Comparison of ENCODE assay signal across 8 cellular contexts in the genomic region with DNA sequence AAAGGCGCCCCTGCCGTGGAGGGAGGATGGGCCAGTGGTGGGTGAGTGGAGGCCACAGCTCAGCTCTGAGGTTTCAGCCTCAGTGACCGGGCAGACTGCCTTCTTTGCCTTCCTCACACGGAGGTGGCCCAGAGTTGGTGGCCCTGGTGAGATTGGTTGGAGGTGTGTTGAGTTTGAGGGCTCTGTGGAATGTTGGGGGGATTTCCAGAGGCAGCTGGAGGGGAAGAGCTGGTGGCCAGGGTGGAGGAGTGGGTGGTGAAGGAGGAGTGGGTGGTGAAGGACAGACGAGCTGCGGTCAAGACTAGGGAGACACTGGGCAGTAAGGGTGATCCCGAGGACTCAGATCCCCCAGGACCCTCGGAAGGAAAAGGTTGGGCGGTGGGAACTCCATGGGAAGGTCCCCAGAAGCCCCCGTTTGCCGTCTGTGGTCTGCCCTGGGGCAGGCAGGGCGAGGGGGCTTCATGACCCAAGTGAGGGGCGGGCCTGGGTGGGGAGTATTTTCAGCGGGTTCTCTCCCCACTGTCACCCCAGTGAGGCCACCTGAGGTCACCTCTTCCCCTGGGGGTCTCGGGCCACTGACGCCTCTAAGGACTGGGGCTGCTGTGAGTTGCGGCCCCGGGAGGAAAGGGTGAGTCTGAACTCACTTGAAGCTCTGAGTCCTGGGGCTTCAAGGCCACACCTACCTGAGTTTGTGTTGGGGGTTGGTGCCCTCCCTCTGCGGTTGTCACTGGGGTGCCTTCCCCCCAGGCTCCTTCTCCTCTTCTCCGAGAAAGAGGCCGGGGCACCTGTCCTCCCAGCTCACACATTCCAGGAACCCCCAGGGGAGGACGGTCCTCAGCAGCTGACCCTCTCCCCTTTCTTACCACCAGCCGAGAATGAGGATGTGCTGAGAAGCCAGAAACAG. TPM values are rescaled to one million over a fixed set of nuclear protein-coding genes. Genes with fewer than 3 reads are reported as not detected.
DNase-seq lines count a peak whose midpoint lies in the region; ATAC-seq, FAIRE-seq and TF ChIP-seq lines count a peak whose summit lies in the region.

No MANE protein-coding gene starts in this region.

- TF ChIP-seq EP300 in H1 (IDR thresholded peaks at IDR 0.05; ENCODE audit: borderline replicate concordance in 1 of 2, low read depth in 2 of 2, low read length in 2 of 2): no peak

- H3K4me3 ChIP-seq in H1 (ENCODE audit: extremely low read depth in 1 of 4, insufficient read depth in 2 of 4, low read depth in 3 of 4, low read length in 4 of 4): no peak overlapping the region
- H3K4me3 ChIP-seq in brain microvascular endothelial cell (ENCODE audit: low read depth, low read length): no peak overlapping the region

- no peak overlapping the region for H3K4me2 ChIP-seq in H1 (ENCODE audit: insufficient read depth in 1 of 2, low read depth in 2 of 2, low read length in 2 of 2)
- H3K4me2 ChIP-seq in H9 (ENCODE audit: insufficient read depth, insufficient read length, low read length): no peak overlapping the region

- H2BK5ac ChIP-seq in H1 (ENCODE audit: low read depth, low read length): no peak overlapping the region
- H2BK5ac ChIP-seq in H9 (ENCODE audit: insufficient read length, low read length): no peak overlapping the region

- no peak overlapping the region for H3K27ac ChIP-seq in H1 (ENCODE audit: low read depth, low read length)
- H3K27ac ChIP-seq in H9 (ENCODE audit: insufficient read length, low read depth, low read length): no peak overlapping the region
- no peak overlapping the region for H3K27ac ChIP-seq in brain microvascular endothelial cell

- H3T11ph ChIP-seq in H9 (ENCODE audit: low read length): no peak overlapping the region

- H3K9ac ChIP-seq in H1 (replicated peaks in 1 of 4; ENCODE audit: extremely low read depth in 1 of 4, low read depth in 3 of 4, low read length in 3 of 4) (no peak overlapping the region), H9 (ENCODE audit: extremely low read depth, insufficient read length, low read length) (no peak overlapping the region)

- no peak overlapping the region for H2AK5ac ChIP-seq in H1 (ENCODE audit: low read depth, low read length)
- no peak overlapping the region for H2AK5ac ChIP-seq in H9 (ENCODE audit: insufficient read length, low read length)

- H3K23ac ChIP-seq in H1 (ENCODE audit: insufficient read length): no peak overlapping the region
- no peak overlapping the region for H3K23ac ChIP-seq in H9 (ENCODE audit: insufficient read length, low read depth, low read length)

- H3K56ac ChIP-seq in H1 (replicated peaks; ENCODE audit: insufficient read length, low read depth, low read length): no peak overlapping the region
- H3K56ac ChIP-seq in H9 (ENCODE audit: insufficient read length, low read depth, low read length): no peak overlapping the region

- H3K27ac Mint-ChIP-seq in osteocyte (ENCODE audit: unreplicated experiment) (no peak overlapping the region), H9 (no peak overlapping the region)

- H4K91ac ChIP-seq in H1 (replicated peaks; ENCODE audit: insufficient read length, low read length) (no peak overlapping the region), H9 (ENCODE audit: insufficient read length, low read depth, low read length) (no peak overlapping the region)

- H4K20me1 ChIP-seq in H1 (replicated peaks in 1 of 2; ENCODE audit: control insufficient read depth in 1 of 2, insufficient read depth in 2 of 2, low read length in 2 of 2) (no peaks in the 10 kb centered on the region), H9 (ENCODE audit: control insufficient read depth, insufficient read depth, insufficient read length) (no peaks in the 10 kb centered on the region)

- H3K9me3 Mint-ChIP-seq in osteocyte (ENCODE audit: unreplicated experiment): no peaks in the 10 kb centered on the region
- H3K9me3 Mint-ChIP-seq in H9: peaks cover 0 to 3% of the 10 kb centered on the region in 2 experiments; a peak in 2 of 5 replicates

- DNase-seq in activated CD4-positive, alpha-beta T cell treated with anti-CD3 and anti-CD28 coated beads, Interleukin-2, amount 50 U/mL, for 1 hour: peak; percentile 63
- DNase-seq in H1 (ENCODE audit: low read depth in 1 of 2, low spot score in 2 of 2): peak in 1 of 2 experiments; percentile 45
- peak; percentile 72 to 84 for DNase-seq in stimulated activated CD8-positive, alpha-beta memory T cell treated with anti-CD3 and anti-CD28 coated beads, Interleukin-7, amount 100 ng/mL, for 48 hours (ENCODE audit: extremely low read depth in 1 of 2, low read depth in 1 of 2)
- DNase-seq in osteocyte (ENCODE audit: extremely low spot score, unreplicated experiment): no peak
- DNase-seq in H9: no peak
- DNase-seq in brain microvascular endothelial cell: no peak
- no peak for DNase-seq in GF-D8 (lab: John Stamatoyannopoulos, UW)

- in situ Hi-C loops in brain microvascular endothelial cell (cut with HindIII; ENCODE audit: low pct_ligation_motif_present, low sequenced_read_pairs): no loop called here

- H3K27me3 ChIP-seq in H1 (replicated peaks in 1 of 4; ENCODE audit: control insufficient read depth in 3 of 4, extremely low read depth in 1 of 4, insufficient read depth in 3 of 4, low read length in 3 of 4) (peaks cover 0 to 8% (median 0%) of the 10 kb centered on the region in 4 experiments; a peak in 2 of 7 replicates), H9 (ENCODE audit: insufficient read depth, low read length) (no peaks in the 10 kb centered on the region), brain microvascular endothelial cell (replicated peaks) (no peaks in the 10 kb centered on the region)

- H3K79me2 ChIP-seq in H1 (ENCODE audit: control insufficient read depth in 1 of 2, insufficient read depth in 2 of 2, low read length in 2 of 2) (no peaks in the 10 kb centered on the region), H9 (ENCODE audit: insufficient read depth, low read length) (no peaks in the 10 kb centered on the region)

- H3K4ac ChIP-seq in H1 (replicated peaks; ENCODE audit: insufficient read length, low read depth, low read length) (no peak overlapping the region), H9 (ENCODE audit: low read depth, low read length) (no peak overlapping the region)

- H3K9me3 ChIP-seq in H1 (ENCODE audit: insufficient read depth in 2 of 2, low read depth in 1 of 2, low read length in 1 of 2) (no peaks in the 10 kb centered on the region), H9 (ENCODE audit: control insufficient read depth, low read depth, low read length) (no peaks in the 10 kb centered on the region)

- peak; percentile 21 for ATAC-seq in GM21717 (IDR thresholded peaks at IDR 0.05; ENCODE audit: unreplicated experiment)

- no peak overlapping the region for H3K4me3 Mint-ChIP-seq in osteocyte (ENCODE audit: unreplicated experiment)
- H3K4me3 Mint-ChIP-seq in H9: no peak overlapping the region

- H2BK12ac ChIP-seq in H1 (ENCODE audit: low read depth, low read length): peak overlapping the region; percentile 23; the same call in 1 of the 2 replicates
- H2BK12ac ChIP-seq in H9 (ENCODE audit: insufficient read length, low read depth, low read length): no peak overlapping the region

- TF ChIP-seq RAD21 in H1 (IDR thresholded peaks at IDR 0.05 in 1 of 2, conservative IDR thresholded peaks at IDR 0.05 in 1 of 2; ENCODE audit: low read depth in 2 of 2, low read length in 2 of 2): no peak

- no peak for FAIRE-seq in H1 (lab: Jason Lieb, UNC)

- CTCF ChIA-PET in H1 (lab: Charles Lee; ENCODE audit: partially characterized antibody): interaction anchor here (0.8 to 7.7 kb wide), 20 partner anchors 8 to 801 kb away, joined by 3 to 77 read pairs (median 6); partner anchors contain the start of genes CENPS and PIK3CD

- no peaks in the 10 kb centered on the region for H3K23me2 ChIP-seq in H1 (ENCODE audit: low read depth, low read length)
- H3K23me2 ChIP-seq in H9 (ENCODE audit: insufficient read length, low read depth, low read length, poor library complexity, severe bottlenecking): no peaks in the 10 kb centered on the region

- H3K36me3 ChIP-seq in H1 (ENCODE audit: control insufficient read depth in 2 of 4, insufficient read depth in 4 of 4, low read length in 3 of 4): no peaks in the 10 kb centered on the region
- no peaks in the 10 kb centered on the region for H3K36me3 ChIP-seq in brain microvascular endothelial cell (replicated peaks)

- H4K8ac ChIP-seq in H1 (ENCODE audit: extremely low read depth, insufficient read depth, low read length) (0 out of 2 replicates have a peak overlapping the region, but pooled peaks have one; percentile 80), H9 (replicated peaks; ENCODE audit: insufficient read length, low read depth, low read length) (no peak overlapping the region)

- H2BK120ac ChIP-seq in H1 (replicated peaks; ENCODE audit: low read depth, low read length) (no peak overlapping the region), H9 (ENCODE audit: low read depth, low read length, poor library complexity, severe bottlenecking) (no peak overlapping the region)

- peaks cover 0 to 10% (median 8%) of the 10 kb centered on the region in 4 experiments; a peak in 5 of 7 replicates for H3K4me1 ChIP-seq in H1 (replicated peaks in 1 of 4; ENCODE audit: control insufficient read depth in 3 of 4, insufficient read depth in 4 of 4, low read length in 3 of 4)
- no peaks in the 10 kb centered on the region for H3K4me1 ChIP-seq in H9 (ENCODE audit: insufficient read depth, low read length)

- 86% methylated on average over 17 of the region's 23 CpGs; no CpG with 5 or more reads in 1 of the 2 experiments for WGBS in H1 (ENCODE audit: extremely low coverage in 1 of 2, insufficient coverage in 1 of 2, insufficient read length in 1 of 2, insufficient replicate concordance in 2 of 2, low coverage in 1 of 2, low lambda C conversion rate in 2 of 2, missing lambda C conversion rate in 1 of 2), 2 experiments
- no CpG with 5 or more reads among the region's 23 CpGs for WGBS in H9 (ENCODE audit: extremely low coverage, insufficient read length, low lambda C conversion rate)

- 0 out of 2 replicates have a peak overlapping the region, but pooled peaks have one; percentile 80 for H2BK20ac ChIP-seq in H1 (ENCODE audit: low read length)
- H2BK20ac ChIP-seq in H9 (ENCODE audit: low read depth, low read length, poor library complexity, severe bottlenecking): no peak overlapping the region

- no peak for TF ChIP-seq CTCF in H1 (IDR thresholded peaks at IDR 0.05; ENCODE audit: control extremely low read depth in 1 of 3, insufficient read depth in 1 of 3, low read depth in 1 of 3, low read length in 3 of 3)
- no peak for TF ChIP-seq CTCF in osteocyte (IDR thresholded peaks at IDR 0.05)
- TF ChIP-seq CTCF in H9 (conservative IDR thresholded peaks at IDR 0.05): no peak
- no peak for TF ChIP-seq CTCF in brain microvascular endothelial cell (IDR thresholded peaks at IDR 0.05; ENCODE audit: low read depth, low read length, missing control alignments)

- no peak overlapping the region for H4K5ac ChIP-seq in H1 (ENCODE audit: insufficient read length, low read depth, low read length)
- no peak overlapping the region for H4K5ac ChIP-seq in H9 (ENCODE audit: insufficient read length, low read depth, low read length)

- H3K36me3 Mint-ChIP-seq in osteocyte (ENCODE audit: unreplicated experiment) (no peaks in the 10 kb centered on the region), H9 (ENCODE audit: insufficient read depth in 1 of 3, low read depth in 3 of 3) (no peaks in the 10 kb centered on the region)

- H3K79me1 ChIP-seq in H1 (ENCODE audit: low read depth, low read length): no peaks in the 10 kb centered on the region
- H3K79me1 ChIP-seq in H9 (ENCODE audit: insufficient read depth, low read depth, low read length, poor library complexity, severe bottlenecking): no peaks in the 10 kb centered on the region

- H2BK15ac ChIP-seq in H1 (ENCODE audit: low read length) (no peak overlapping the region), H9 (ENCODE audit: low read depth, low read length) (no peak overlapping the region)

- POLR2A ChIA-PET in H1 (lab: Charles Lee; ENCODE audit: partially characterized antibody): interaction anchor here (1.2 to 1.6 kb wide), 3 partner anchors 13 to 98 kb away, joined by 3 to 6 read pairs (median 3); partner anchors contain the start of gene PIK3CD

- H3K4me1 Mint-ChIP-seq in osteocyte (ENCODE audit: unreplicated experiment) (peaks cover 3% of the 10 kb centered on the region), H9 (peaks cover 0 to 17% of the 10 kb centered on the region in 2 experiments; a peak in 3 of 4 replicates)

- H3K14ac ChIP-seq in H1 (ENCODE audit: insufficient read length) (no peak overlapping the region), H9 (ENCODE audit: insufficient read depth, low read length) (no peak overlapping the region)

- H2AFZ ChIP-seq in H1 (ENCODE audit: low read length) (no peak overlapping the region), H9 (ENCODE audit: low read length) (no peak overlapping the region)

- H3K27me3 Mint-ChIP-seq in osteocyte (ENCODE audit: unreplicated experiment) (no peaks in the 10 kb centered on the region), H9 (ENCODE audit: low read depth) (peaks cover 31% of the 10 kb centered on the region)

- no peak for TF ChIP-seq POLR2A in H1 (IDR thresholded peaks at IDR 0.05; ENCODE audit: control extremely low read depth in 1 of 2, low read depth in 2 of 2, low read length in 2 of 2)

- H3K18ac ChIP-seq in H1 (ENCODE audit: extremely low read depth, low read length) (no peak overlapping the region; the same call in 1 of the 2 replicates), H9 (ENCODE audit: insufficient read length, low read depth, low read length) (no peak overlapping the region)

RNA-seq across cellular contexts. Expression of gene PIK3CD, which starts 22.7 kb away (rescaled TPM):
- 24.1 and 24.8 TPM in 2 replicates for total RNA-seq in H1 (2021; fragmentation: NEBNext Ultra II Directional; extraction: Animal tissue kit (Norgen Biotek cat#: 25700))
- 20.6 and 28.8 TPM in 2 replicates for polyA plus RNA-seq in H1 (2011; rRNA removed)
- 18.1 TPM for polyA plus RNA-seq in H1 (2011; cell fraction: cytosol; rRNA removed)
- polyA plus RNA-seq in H1 (2011; cell fraction: nucleus; rRNA removed): 46.9 TPM
- 20.8 to 23.7 TPM (median 22.1 TPM) in 4 replicates for polyA plus RNA-seq in H1 (2012, experiment 1 of 2)
- 14.9 TPM for polyA plus RNA-seq in H1 (2012, experiment 2 of 2)
- polyA plus RNA-seq in H1 (2013, experiment 1 of 2): 6.2 TPM
- polyA plus RNA-seq in H1 (2013, experiment 2 of 2): 5.9 TPM
- 23.1 and 25.3 TPM in 2 replicates for polyA minus RNA-seq in H1 (2011; rRNA and poly(A)+ RNA removed)
- polyA minus RNA-seq in H1 (2011; cell fraction: cytosol; rRNA and poly(A)+ RNA removed): 17.4 TPM
- 26.4 TPM for polyA minus RNA-seq in H1 (2011; cell fraction: nucleus; rRNA and poly(A)+ RNA removed)
- 10.1 and 14.6 TPM in 2 replicates for total RNA-seq in osteocyte
- total RNA-seq in H9 (2021): 10.0 and 10.6 TPM in 2 replicates

RNA-seq across cellular contexts. Expression of gene TMEM201, which starts 40.1 kb away (rescaled TPM):
- 27.1 and 27.9 TPM in 2 replicates for total RNA-seq in H1 (2021; fragmentation: NEBNext Ultra II Directional; extraction: Animal tissue kit (Norgen Biotek cat#: 25700))
- polyA plus RNA-seq in H1 (2011; rRNA removed): 8.2 and 14.2 TPM in 2 replicates
- polyA plus RNA-seq in H1 (2011; cell fraction: cytosol; rRNA removed): 4.4 TPM
- 24.5 TPM for polyA plus RNA-seq in H1 (2011; cell fraction: nucleus; rRNA removed)
- polyA plus RNA-seq in H1 (2012, experiment 1 of 2): 11.3 to 20.5 TPM (median 17.5 TPM) in 4 replicates
- polyA plus RNA-seq in H1 (2012, experiment 2 of 2): 17.2 TPM
- 24.4 TPM for polyA plus RNA-seq in H1 (2013, experiment 1 of 2)
- 26.3 TPM for polyA plus RNA-seq in H1 (2013, experiment 2 of 2)
- polyA minus RNA-seq in H1 (2011; rRNA and poly(A)+ RNA removed): 6.7 and 6.9 TPM in 2 replicates
- 12.9 TPM for polyA minus RNA-seq in H1 (2011; cell fraction: cytosol; rRNA and poly(A)+ RNA removed)
- 20.1 TPM for polyA minus RNA-seq in H1 (2011; cell fraction: nucleus; rRNA and poly(A)+ RNA removed)
- 17.3 and 17.9 TPM in 2 replicates for total RNA-seq in osteocyte
- 31.0 and 31.3 TPM in 2 replicates for total RNA-seq in H9 (2021)

Comparison
In these comparisons a context has a peak if more than half of its experiments do, and no peak if none do; other contexts are left out.
1. DNase-seq: peak in activated CD4-positive, alpha-beta T cell treated with anti-CD3 and anti-CD28 coated beads, Interleukin-2, amount 50 U/mL, for 1 hour (single experiment) and stimulated activated CD8-positive, alpha-beta memory T cell treated with anti-CD3 and anti-CD28 coated beads, Interleukin-7, amount 100 ng/mL, for 48 hours (2 of 2); none in osteocyte (single experiment), H9 (single experiment), brain microvascular endothelial cell (single experiment) and GF-D8 (single experiment).